Comparison of ENCODE assay signal across 21 cellular contexts in the genomic region with DNA sequence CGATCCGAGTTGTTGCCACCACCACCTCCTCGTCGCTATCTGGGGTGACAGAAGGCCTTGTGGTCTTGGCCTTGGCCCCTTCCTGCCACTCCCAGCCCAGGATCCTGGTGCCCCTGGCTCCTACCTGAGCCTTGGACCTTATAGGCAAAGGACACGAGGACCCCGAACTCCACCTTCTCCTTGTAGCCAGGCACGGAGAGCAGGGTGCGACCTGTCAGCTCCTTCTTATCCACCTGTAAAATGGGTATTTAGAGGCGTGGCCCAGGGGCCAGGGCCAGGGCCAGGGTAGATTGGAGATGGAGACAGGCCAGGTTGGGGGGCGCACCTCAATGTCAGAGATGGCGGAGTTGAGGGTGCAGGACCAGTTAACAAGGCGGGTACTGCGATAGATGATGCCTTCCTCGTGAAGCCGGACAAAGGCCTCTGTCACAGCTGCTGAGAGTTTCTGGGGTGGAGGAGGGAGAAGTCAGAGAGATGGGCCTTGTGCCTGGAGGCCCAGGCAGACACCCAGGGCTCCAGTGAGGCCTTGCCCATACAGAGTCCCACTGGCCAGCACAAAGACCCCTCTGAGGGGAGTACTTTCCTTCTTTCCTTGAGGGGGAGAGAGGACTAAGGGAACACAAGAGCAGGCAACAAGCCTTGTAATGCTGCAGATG. TPM values are rescaled to one million over a fixed set of nuclear protein-coding genes. Genes with fewer than 3 reads are reported as not detected.
DNase-seq lines count a peak whose midpoint lies in the region; ATAC-seq and TF ChIP-seq lines count a peak whose summit lies in the region.
"Had no signal": no experiment of that assay in that cellular context is flagged by ENCODE, and none has a peak within 500 bp of the region (broad histone marks: within the 10 kb centered on the region; RNA-seq: fewer than 3 reads in every experiment).

No MANE protein-coding gene starts in this region.

- POLR2A ChIA-PET in activated CD4-positive, alpha-beta T cell treated with anti-CD3 and anti-CD28 coated beads, Interleukin-2, amount 10 ng/mL, durations not matched to agents 7 days and 5 days (lab: Charles Lee): no interaction called here

- peaks cover 25% of the 10 kb centered on the region for H3K36me3 Mint-ChIP-seq in activated CD4-positive, alpha-beta T cell treated with anti-CD3 and anti-CD28 coated beads, Interleukin-2, amount 10 ng/mL, durations not matched to agents 7 days and 5 days (ENCODE audit: low read depth)
- H3K36me3 Mint-ChIP-seq in progenitor cell of endocrine pancreas (ENCODE audit: insufficient read depth): peaks cover 12% of the 10 kb centered on the region

- peak overlapping the region; percentile 47 for H3K27ac Mint-ChIP-seq in activated CD4-positive, alpha-beta T cell treated with anti-CD3 and anti-CD28 coated beads, Interleukin-2, amount 10 ng/mL, durations not matched to agents 7 days and 5 days
- peak overlapping the region; percentile 84 for H3K27ac Mint-ChIP-seq in progenitor cell of endocrine pancreas
- H3K27ac Mint-ChIP-seq: activated T-cell treated with anti-CD3 and anti-CD28 coated beads, Interleukin-2, amount 50 U/mL, for 72 hours; GM23338; WTC11 had no signal

- no peak for DNase-seq in activated CD4-positive, alpha-beta T cell treated with anti-CD3 and anti-CD28 coated beads, Interleukin-2, amount 10 ng/mL, durations not matched to agents 7 days and 5 days
- no peak for DNase-seq in activated CD4-positive, alpha-beta T cell treated with anti-CD3 and anti-CD28 coated beads, Interleukin-2, amount 50 U/mL, for 1 hour
- DNase-seq in progenitor cell of endocrine pancreas (ENCODE audit: low spot score, unreplicated experiment): no peak
- DNase-seq: activated T-cell treated with anti-CD3 and anti-CD28 coated beads, Interleukin-2, amount 50 U/mL, for 72 hours; dermis blood vessel endothelial cell; hippocampal formation; islet precursor cell; mammary epithelial cell; naive B cell; NCI-H187; NCI-H345; PC-9 had no signal

- peaks cover 3% of the 10 kb centered on the region for H3K4me1 Mint-ChIP-seq in activated CD4-positive, alpha-beta T cell treated with anti-CD3 and anti-CD28 coated beads, Interleukin-2, amount 10 ng/mL, durations not matched to agents 7 days and 5 days
- H3K4me1 Mint-ChIP-seq in progenitor cell of endocrine pancreas (ENCODE audit: low read depth): no peaks in the 10 kb centered on the region
- H3K4me1 Mint-ChIP-seq: GM23338, WTC11 had no signal

- H3K27ac ChIP-seq in cingulate gyrus (ENCODE audit: low read depth, low read length): peak overlapping the region; percentile 42
- H3K27ac ChIP-seq: BLaER1, KMS-11, PC-9 had no signal

- ATAC-seq in HG03354 (IDR thresholded peaks at IDR 0.05; ENCODE audit: poor library complexity, severe bottlenecking, unreplicated experiment) (no peak), HG03469 (IDR thresholded peaks at IDR 0.05; ENCODE audit: unreplicated experiment) (no peak)
- ATAC-seq: activated T-cell treated with anti-CD3 and anti-CD28 coated beads, Interleukin-2, amount 50 U/mL, for 72 hours; GM23338; WTC11 had no signal

- no peak overlapping the region for H3K4me3 Mint-ChIP-seq in activated CD4-positive, alpha-beta T cell treated with anti-CD3 and anti-CD28 coated beads, Interleukin-2, amount 10 ng/mL, durations not matched to agents 7 days and 5 days
- H3K4me3 Mint-ChIP-seq in progenitor cell of endocrine pancreas (ENCODE audit: low read depth): no peak overlapping the region
- H3K4me3 Mint-ChIP-seq: activated T-cell treated with anti-CD3 and anti-CD28 coated beads, Interleukin-2, amount 50 U/mL, for 72 hours; GM23338; naive B cell; WTC11 had no signal

- TF ChIP-seq CTCF in progenitor cell of endocrine pancreas (IDR thresholded peaks at IDR 0.05; ENCODE audit: unreplicated experiment): no peak

- H3K9me3 Mint-ChIP-seq in activated CD4-positive, alpha-beta T cell treated with anti-CD3 and anti-CD28 coated beads, Interleukin-2, amount 10 ng/mL, durations not matched to agents 7 days and 5 days: no peaks in the 10 kb centered on the region
- no peaks in the 10 kb centered on the region for H3K9me3 Mint-ChIP-seq in progenitor cell of endocrine pancreas (ENCODE audit: low read depth)
- H3K9me3 Mint-ChIP-seq: activated T-cell treated with anti-CD3 and anti-CD28 coated beads, Interleukin-2, amount 50 U/mL, for 72 hours; GM23338; naive B cell; WTC11 had no signal

- no peaks in the 10 kb centered on the region for H3K27me3 Mint-ChIP-seq in activated CD4-positive, alpha-beta T cell treated with anti-CD3 and anti-CD28 coated beads, Interleukin-2, amount 10 ng/mL, durations not matched to agents 7 days and 5 days
- H3K27me3 Mint-ChIP-seq in progenitor cell of endocrine pancreas: no peaks in the 10 kb centered on the region
- H3K27me3 Mint-ChIP-seq: naive B cell had no signal

- CTCF ChIA-PET in activated CD4-positive, alpha-beta T cell treated with anti-CD3 and anti-CD28 coated beads, Interleukin-2, amount 10 ng/mL, durations not matched to agents 7 days and 5 days (lab: Charles Lee): interaction anchor here (0.9 to 3.4 kb wide), 4 partner anchors 15 to 55 kb away, joined by 3 to 14 read pairs (median 3); no protein-coding TSS in a partner anchor

RNA-seq across cellular contexts. Expression of a gene that starts 7.3 kb away (rescaled TPM):
- 1 to 10 TPM; 5.2 to 5.4 TPM for total RNA-seq in activated CD4-positive, alpha-beta T cell treated with anti-CD3 and anti-CD28 coated beads, Interleukin-2, amount 10 ng/mL, durations not matched to agents 7 days and 5 days
- 9.5 and 11.6 TPM in 2 replicates for total RNA-seq in progenitor cell of endocrine pancreas
- total RNA-seq: SK-MEL-5 had no signal

RNA-seq across cellular contexts. Expression of a gene that starts 11.2 kb away (rescaled TPM):
- total RNA-seq in activated CD4-positive, alpha-beta T cell treated with anti-CD3 and anti-CD28 coated beads, Interleukin-2, amount 10 ng/mL, durations not matched to agents 7 days and 5 days: 100 to 1,000 TPM in 1 of 2 experiments, 10 to 100 TPM in 1; 85.0 to 100 TPM
- total RNA-seq in progenitor cell of endocrine pancreas: 85.6 and 92.6 TPM in 2 replicates

RNA-seq across cellular contexts. Expression of a gene that starts 21.9 kb away (rescaled TPM):
- 10 to 100 TPM in 1 of 2 experiments, 1 to 10 TPM in 1; 9.8 to 12.0 TPM for total RNA-seq in activated CD4-positive, alpha-beta T cell treated with anti-CD3 and anti-CD28 coated beads, Interleukin-2, amount 10 ng/mL, durations not matched to agents 7 days and 5 days
- 8.6 and 11.9 TPM in 2 replicates for total RNA-seq in progenitor cell of endocrine pancreas
- total RNA-seq: posterior vena cava had no signal

RNA-seq across cellular contexts. Expression of a gene that starts 22.4 kb away (rescaled TPM):
- 100 to 1,000 TPM; 103 to 109 TPM for total RNA-seq in activated CD4-positive, alpha-beta T cell treated with anti-CD3 and anti-CD28 coated beads, Interleukin-2, amount 10 ng/mL, durations not matched to agents 7 days and 5 days
- 80.4 and 82.9 TPM in 2 replicates for total RNA-seq in progenitor cell of endocrine pancreas

RNA-seq across cellular contexts. Expression of a gene that starts 30.7 kb away (rescaled TPM):
- 1 to 10 TPM; 3.3 to 3.5 TPM for total RNA-seq in activated CD4-positive, alpha-beta T cell treated with anti-CD3 and anti-CD28 coated beads, Interleukin-2, amount 10 ng/mL, durations not matched to agents 7 days and 5 days
- 2.4 and 2.5 TPM in 2 replicates for total RNA-seq in progenitor cell of endocrine pancreas
